ENCODE assay signal across 2 cellular contexts in the genomic region with DNA sequence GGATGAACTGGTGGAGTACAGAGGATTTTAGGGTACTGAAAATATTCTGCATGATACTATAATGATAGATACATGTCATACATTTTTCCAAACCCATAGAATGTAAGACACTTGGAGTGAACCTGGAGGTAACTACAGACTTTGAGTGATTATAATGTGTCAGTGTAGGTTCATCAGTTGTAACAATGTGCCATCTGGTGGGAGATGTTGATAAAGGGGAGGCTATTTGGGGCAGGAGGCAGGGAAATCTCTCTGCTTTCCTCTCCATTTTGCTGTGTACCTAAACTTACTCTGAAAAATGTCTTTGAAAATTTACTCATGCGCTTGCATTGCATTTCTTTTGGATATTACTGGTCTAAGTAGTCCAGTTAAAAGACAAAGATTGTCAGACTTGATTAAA.
TF ChIP-seq lines count a peak whose summit lies in the region.

No MANE protein-coding gene starts in this region.

TF ChIP-seq in HCT116, 20 proteins besides CTCF, POLR2A, EP300 and RAD21:
- no peak for TF ChIP-seq REST (IDR thresholded peaks at IDR 0.05; ENCODE audit: low read depth)
- TF ChIP-seq TCF7L2 (IDR thresholded peaks at IDR 0.05; ENCODE audit: borderline replicate concordance, extremely low read depth, insufficient read depth, insufficient read length), result no peak
- TF ChIP-seq ATF3 (IDR thresholded peaks at IDR 0.05), result no peak
- TF ChIP-seq SP1 (IDR thresholded peaks at IDR 0.05; ENCODE audit: low read depth), result no peak
- no peak for TF ChIP-seq POLR2AphosphoS5 (IDR thresholded peaks at IDR 0.05; ENCODE audit: low read depth, low read length)
- TF ChIP-seq CEBPB (IDR thresholded peaks at IDR 0.05; ENCODE audit: low read depth), result no peak
- TF ChIP-seq SRF (IDR thresholded peaks at IDR 0.05; ENCODE audit: low read depth), result no peak
- no peak for TF ChIP-seq EGR1 (IDR thresholded peaks at IDR 0.05; ENCODE audit: low read depth)
- TF ChIP-seq ELF1 (IDR thresholded peaks at IDR 0.05; ENCODE audit: borderline replicate concordance, low read depth), result no peak
- TF ChIP-seq, protein P1, sequence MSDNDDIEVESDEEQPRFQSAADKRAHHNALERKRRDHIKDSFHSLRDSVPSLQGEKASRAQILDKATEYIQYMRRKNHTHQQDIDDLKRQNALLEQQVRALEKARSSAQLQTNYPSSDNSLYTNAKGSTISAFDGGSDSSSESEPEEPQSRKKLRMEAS (IDR thresholded peaks at IDR 0.05), result no peak
- no peak for TF ChIP-seq CBX3 (IDR thresholded peaks at IDR 0.05; ENCODE audit: low read depth)
- no peak for TF ChIP-seq SIN3A (IDR thresholded peaks at IDR 0.05; ENCODE audit: low read depth)
- no peak for TF ChIP-seq ZFX (IDR thresholded peaks at IDR 0.05)
- no peak for TF ChIP-seq JUND (IDR thresholded peaks at IDR 0.05)
- no peak for TF ChIP-seq YY1 (IDR thresholded peaks at IDR 0.05; ENCODE audit: extremely low read depth, insufficient replicate concordance, low read depth, low read length)
- no peak for TF ChIP-seq FOSL1 (IDR thresholded peaks at IDR 0.05; ENCODE audit: low read depth)
- no peak for TF ChIP-seq EZH2 (IDR thresholded peaks at IDR 0.05)
- TF ChIP-seq ZNF274 (IDR thresholded peaks at IDR 0.05; ENCODE audit: low read depth, low read length), result no peak
- TF ChIP-seq EZH2phosphoT487 (IDR thresholded peaks at IDR 0.05; ENCODE audit: borderline replicate concordance), result no peak
- no peak for TF ChIP-seq ZBTB33 (IDR thresholded peaks at IDR 0.05; ENCODE audit: extremely low read depth, insufficient replicate concordance, low read length)

TF ChIP-seq in SK-N-SH treated with all-trans-retinoic acid at 6 μM for 48 hours, 23 proteins besides CTCF, POLR2A, EP300 and RAD21 (continued from another document):
- TF ChIP-seq, protein P2, sequence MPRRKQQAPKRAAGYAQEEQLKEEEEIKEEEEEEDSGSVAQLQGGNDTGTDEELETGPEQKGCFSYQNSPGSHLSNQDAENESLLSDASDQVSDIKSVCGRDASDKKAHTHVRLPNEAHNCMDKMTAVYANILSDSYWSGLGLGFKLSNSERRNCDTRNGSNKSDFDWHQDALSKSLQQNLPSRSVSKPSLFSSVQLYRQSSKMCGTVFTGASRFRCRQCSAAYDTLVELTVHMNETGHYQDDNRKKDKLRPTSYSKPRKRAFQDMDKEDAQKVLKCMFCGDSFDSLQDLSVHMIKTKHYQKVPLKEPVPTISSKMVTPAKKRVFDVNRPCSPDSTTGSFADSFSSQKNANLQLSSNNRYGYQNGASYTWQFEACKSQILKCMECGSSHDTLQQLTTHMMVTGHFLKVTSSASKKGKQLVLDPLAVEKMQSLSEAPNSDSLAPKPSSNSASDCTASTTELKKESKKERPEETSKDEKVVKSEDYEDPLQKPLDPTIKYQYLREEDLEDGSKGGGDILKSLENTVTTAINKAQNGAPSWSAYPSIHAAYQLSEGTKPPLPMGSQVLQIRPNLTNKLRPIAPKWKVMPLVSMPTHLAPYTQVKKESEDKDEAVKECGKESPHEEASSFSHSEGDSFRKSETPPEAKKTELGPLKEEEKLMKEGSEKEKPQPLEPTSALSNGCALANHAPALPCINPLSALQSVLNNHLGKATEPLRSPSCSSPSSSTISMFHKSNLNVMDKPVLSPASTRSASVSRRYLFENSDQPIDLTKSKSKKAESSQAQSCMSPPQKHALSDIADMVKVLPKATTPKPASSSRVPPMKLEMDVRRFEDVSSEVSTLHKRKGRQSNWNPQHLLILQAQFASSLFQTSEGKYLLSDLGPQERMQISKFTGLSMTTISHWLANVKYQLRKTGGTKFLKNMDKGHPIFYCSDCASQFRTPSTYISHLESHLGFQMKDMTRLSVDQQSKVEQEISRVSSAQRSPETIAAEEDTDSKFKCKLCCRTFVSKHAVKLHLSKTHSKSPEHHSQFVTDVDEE (CRISPR knock-in tag; IDR thresholded peaks at IDR 0.05), result no peak
- TF ChIP-seq ZFP30 (CRISPR knock-in tag; IDR thresholded peaks at IDR 0.05), result no peak
- no peak for TF ChIP-seq ESRRG (CRISPR knock-in tag; IDR thresholded peaks at IDR 0.05)
- TF ChIP-seq ZNF8 (CRISPR knock-in tag; IDR thresholded peaks at IDR 0.05), result no peak
- no peak for TF ChIP-seq OSR1 (CRISPR knock-in tag; IDR thresholded peaks at IDR 0.05)
- TF ChIP-seq ISL1 (CRISPR knock-in tag; IDR thresholded peaks at IDR 0.05), result no peak
- TF ChIP-seq GLIS3 (CRISPR knock-in tag; IDR thresholded peaks at IDR 0.05), result no peak
- no peak for TF ChIP-seq CSDC2 (CRISPR knock-in tag; IDR thresholded peaks at IDR 0.05)
- no peak for TF ChIP-seq ZNF565 (CRISPR knock-in tag; conservative IDR thresholded peaks at IDR 0.05; ENCODE audit: low read depth)
- TF ChIP-seq ZNF70 (CRISPR knock-in tag; IDR thresholded peaks at IDR 0.05), result no peak
- TF ChIP-seq ZFP3 (CRISPR knock-in tag; IDR thresholded peaks at IDR 0.05), result no peak
- no peak for TF ChIP-seq ARNTL (CRISPR knock-in tag; IDR thresholded peaks at IDR 0.05; ENCODE audit: borderline replicate concordance, low read depth)
- no peak for TF ChIP-seq PPARA (CRISPR knock-in tag; IDR thresholded peaks at IDR 0.05; ENCODE audit: borderline replicate concordance)
